Comparison of ENCODE assay signal across 16 cellular contexts in the genomic region with DNA sequence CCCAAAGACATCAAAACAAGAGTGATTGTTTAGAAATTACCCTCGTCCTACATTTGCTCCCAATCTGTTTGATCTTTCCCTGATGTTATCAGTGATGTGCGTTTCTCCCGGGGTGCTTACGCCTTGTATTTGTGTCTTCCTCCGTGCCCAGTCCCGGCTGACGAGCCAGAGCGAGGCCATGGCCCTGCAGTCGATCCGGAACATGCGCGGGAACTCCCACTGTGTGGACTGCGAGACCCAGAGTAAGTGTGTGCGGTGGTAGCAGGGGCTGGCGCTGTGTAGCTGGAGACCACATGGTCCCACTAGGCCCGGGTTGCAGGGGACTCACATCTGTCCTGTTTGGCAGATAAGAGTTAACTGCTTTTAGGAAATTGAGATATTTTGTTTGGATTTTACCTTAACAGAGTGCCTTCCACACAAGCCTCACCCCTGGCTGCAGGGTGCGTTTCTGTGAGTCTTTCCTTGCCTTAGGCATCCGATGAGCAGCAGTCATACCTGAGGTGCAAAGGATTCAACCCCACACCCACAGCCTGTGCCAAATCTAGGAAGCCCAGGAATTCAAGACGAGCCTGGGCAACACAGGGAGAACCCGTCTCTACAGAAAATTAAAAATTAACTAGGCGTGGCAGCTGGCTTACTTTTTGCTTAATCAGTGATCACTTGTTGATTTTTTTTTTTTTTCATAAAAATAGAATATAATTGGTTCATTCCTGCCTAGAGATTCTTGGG.
"Had no signal": no experiment of that assay in that cellular context is flagged by ENCODE, and none has a peak within 500 bp of the region (broad histone marks: within the 10 kb centered on the region; RNA-seq: fewer than 3 reads in every experiment).

No MANE protein-coding gene starts in this region.

- DNase-seq: activated CD4-positive, alpha-beta T cell treated with anti-CD3 and anti-CD28 coated beads for 1 hour; activated gamma-delta T cell; amniotic stem cell; caudate nucleus; mucosa of descending colon; naive B cell; pancreas; stimulated activated CD4-positive, alpha-beta T cell treated with anti-CD3 and anti-CD28 coated beads, Interleukin-4, amount 100 ng/mL, for 1 hour; stimulated activated naive CD8-positive, alpha-beta T cell treated with anti-CD3 and anti-CD28 coated beads, Interleukin-15, amount 100 ng/mL, for 72 hours; testis had no signal

- H3K27ac ChIP-seq: gastroesophageal sphincter, neutrophil, pancreas, testis, upper lobe of left lung, VCaP had no signal

- ATAC-seq: gastroesophageal sphincter; mucosa of descending colon; sciatic nerve; stimulated activated naive CD8-positive, alpha-beta T cell treated with anti-CD3 and anti-CD28 coated beads, Interleukin-15, amount 100 ng/mL, for 72 hours had no signal

- H3K4me1 ChIP-seq: gastroesophageal sphincter, pancreas, testis, upper lobe of left lung had no signal

- H3K4me3 ChIP-seq: gastroesophageal sphincter, mucosa of descending colon, pancreas, smooth muscle cell, testis, upper lobe of left lung had no signal

- H3K27me3 ChIP-seq: gastroesophageal sphincter, neutrophil, pancreas, testis, upper lobe of left lung had no signal

- H3K9me3 ChIP-seq: gastroesophageal sphincter, mucosa of descending colon, neutrophil, pancreas, testis, upper lobe of left lung had no signal

- H3K36me3 ChIP-seq: neutrophil, pancreas had no signal
